In genomic region chr20:11114382-11114781, GRCh38 we compare ENCODE assay signal across 26 cellular contexts.
"Had no signal": no experiment of that assay in that cellular context is flagged by ENCODE, and none has a peak within 500 bp of the region (broad histone marks: within the 10 kb centered on the region; RNA-seq: fewer than 3 reads in every experiment).

No MANE protein-coding gene starts in this region.

- H3K4me3 ChIP-seq: coronary artery, dorsolateral prefrontal cortex, esophagus muscularis mucosa, gastroesophageal sphincter, heart left ventricle, hepatocyte, left lung, lower lobe of right lung, mucosa of descending colon had no signal

- H3K4me3 Mint-ChIP-seq: immature natural killer cell, mesothelial cell of epicardium, naive B cell had no signal

- H3K27ac ChIP-seq: coronary artery, dorsolateral prefrontal cortex, esophagus muscularis mucosa, foreskin keratinocyte, gastroesophageal sphincter, heart left ventricle, hepatocyte, left lung, lower lobe of right lung had no signal

- H3K27me3 Mint-ChIP-seq: naive B cell had no signal

- H3K4me1 Mint-ChIP-seq: immature natural killer cell, mesothelial cell of epicardium, naive B cell had no signal

- H3K27me3 ChIP-seq: dorsolateral prefrontal cortex, esophagus muscularis mucosa, foreskin keratinocyte, gastroesophageal sphincter, heart left ventricle, hepatocyte, left lung had no signal

- H3K79me2 ChIP-seq: hepatocyte had no signal

- ATAC-seq: foreskin keratinocyte, gastroesophageal sphincter, heart left ventricle, left colon, left lung, left ventricle myocardium superior, lower lobe of right lung, mucosa of descending colon had no signal

- H3K27ac Mint-ChIP-seq: immature natural killer cell, mesothelial cell of epicardium had no signal

- H3K9me3 Mint-ChIP-seq: mesothelial cell of epicardium had no signal

- H3K36me3 Mint-ChIP-seq: immature natural killer cell, mesothelial cell of epicardium, naive B cell had no signal

- H3K36me3 ChIP-seq: esophagus muscularis mucosa, gastroesophageal sphincter, heart left ventricle, left lung, lower lobe of right lung had no signal

- FAIRE-seq: colon, endothelial cell of umbilical vein, frontal cortex, kidney had no signal

- H3K9me3 ChIP-seq: esophagus muscularis mucosa, gastroesophageal sphincter, heart left ventricle, left lung, lower lobe of right lung, mucosa of descending colon had no signal

- H3K4me1 ChIP-seq: gastroesophageal sphincter, left lung, lower lobe of right lung had no signal

- DNase-seq: dermis blood vessel endothelial cell; dorsolateral prefrontal cortex; effector CD4-positive, alpha-beta T cell; effector memory CD4-positive, alpha-beta T cell; foreskin keratinocyte; heart left ventricle; hypothalamus; immature natural killer cell; islet precursor cell; kidney; kidney glomerular epithelial cell; left colon; left lung; left ventricle myocardium superior; lower lobe of right lung; mesenchymal stem cell; mucosa of descending colon; naive B cell had no signal

- H2AFZ ChIP-seq: hepatocyte had no signal

- H3K4me2 ChIP-seq: hepatocyte had no signal
